15 cellular contexts compared by ENCODE assay signal in the genomic region with DNA sequence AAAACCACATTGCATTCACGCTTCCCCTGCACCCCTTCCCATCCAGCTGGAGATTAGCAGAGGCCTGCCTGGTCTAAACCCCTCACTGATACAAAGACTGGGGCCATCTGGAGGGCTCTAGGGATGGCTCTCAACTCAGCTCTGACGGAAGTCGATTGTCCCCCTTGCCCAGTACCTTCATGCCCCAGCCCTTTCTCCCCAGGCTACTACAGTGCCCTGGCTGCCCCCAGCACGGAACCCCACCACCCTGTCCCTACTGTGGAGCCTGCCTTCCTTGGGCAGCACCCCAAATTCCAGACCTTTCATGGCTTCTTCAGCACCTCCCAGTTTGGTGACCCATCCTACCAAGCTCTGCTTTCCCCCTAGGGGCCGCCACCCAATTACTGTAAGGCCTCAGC.
"Had no signal": no experiment of that assay in that cellular context is flagged by ENCODE, and none has a peak within 500 bp of the region (broad histone marks: within the 10 kb centered on the region; RNA-seq: fewer than 3 reads in every experiment).

No MANE protein-coding gene starts in this region.

- H3K36me3 ChIP-seq: ovary, thoracic aorta had no signal

- H3K27ac ChIP-seq: body of pancreas, thoracic aorta had no signal

- DNase-seq: activated effector memory CD4-positive, alpha-beta T cell treated with Interleukin-2 at 50 U/mL for 16 hours; activated T-cell treated with anti-CD3 and anti-CD28 coated beads, Interleukin-2, amount 50 U/mL, for 1 hour; amygdala; body of pancreas; caudate nucleus; cortex of kidney; effector CD4-positive, alpha-beta T cell; foreskin melanocyte; head of caudate nucleus; nephron progenitor cell; T-helper 9 cell had no signal

- FAIRE-seq: endothelial cell of umbilical vein had no signal

- ATAC-seq: body of pancreas, sciatic nerve had no signal

- H3K4me3 ChIP-seq: body of pancreas, ovary, thoracic aorta had no signal

- H3K27me3 ChIP-seq: body of pancreas, ovary had no signal

- H3K9me3 ChIP-seq: body of pancreas, ovary, thoracic aorta had no signal
